ENCODE assay signal across 9 cellular contexts in genomic region chr2:48346124-48346536, GRCh38. TPM values are rescaled to one million over a fixed set of nuclear protein-coding genes. Genes with fewer than 3 reads are reported as not detected.
DNase-seq lines count a peak whose midpoint lies in the region; ATAC-seq and TF ChIP-seq lines count a peak whose summit lies in the region.
"Had no signal": no experiment of that assay in that cellular context is flagged by ENCODE, and none has a peak within 500 bp of the region (broad histone marks: within the 10 kb centered on the region; RNA-seq: fewer than 3 reads in every experiment).

No MANE protein-coding gene starts in this region.

- H3K9ac ChIP-seq in fibroblast of lung (ENCODE audit: insufficient read depth, low read length): no peak overlapping the region

- intact Hi-C loops in OCI-LY7 (cut with micrococcal nuclease; ENCODE audit: unreplicated experiment): no loop called here
- intact Hi-C loops in natural killer cell (cut with micrococcal nuclease): no loop called here

- TF ChIP-seq CTCF in AG09319 (IDR thresholded peaks at IDR 0.05; ENCODE audit: low read depth, low read length) (no peak), OCI-LY7 (conservative IDR thresholded peaks at IDR 0.05; ENCODE audit: low read length) (no peak), fibroblast of lung (conservative IDR thresholded peaks at IDR 0.05 in 1 of 2, IDR thresholded peaks at IDR 0.05 in 1 of 2; ENCODE audit: low read depth in 1 of 2, low read length in 2 of 2) (no peak), natural killer cell (IDR thresholded peaks at IDR 0.05) (no peak)

- CTCF ChIA-PET in OCI-LY7 (lab: Charles Lee; ENCODE audit: unreplicated experiment): no interaction called here

- peaks cover 15% of the 10 kb centered on the region for H3K36me3 Mint-ChIP-seq in natural killer cell

- peaks cover 2 to 8% of the 10 kb centered on the region in 2 donors for H3K9me3 Mint-ChIP-seq in natural killer cell

- H3K36me3 ChIP-seq in OCI-LY7 (ENCODE audit: insufficient read depth, low read length) (peaks cover 63% of the 10 kb centered on the region), fibroblast of lung (ENCODE audit: control insufficient read depth, insufficient read depth, low read length) (no peaks in the 10 kb centered on the region)

- H3K27me3 Mint-ChIP-seq in natural killer cell (ENCODE audit: low read depth in 2 of 2): no peaks in the 10 kb centered on the region

- POLR2A ChIA-PET in OCI-LY7 (lab: Charles Lee): interaction anchor here (1.1 kb wide), 1 partner anchor 13 kb away, joined by 3 read pairs; no protein-coding TSS in a partner anchor

- H4K20me1 ChIP-seq in OCI-LY7 (ENCODE audit: insufficient read depth, low read length) (no peaks in the 10 kb centered on the region), fibroblast of lung (ENCODE audit: control insufficient read depth, extremely low read depth, insufficient read depth, low read length) (no peaks in the 10 kb centered on the region)

- H3K27me3 ChIP-seq in fibroblast of lung (ENCODE audit: control insufficient read depth, insufficient read depth, low read length): no peaks in the 10 kb centered on the region

- peak overlapping the region; percentile 80 to 84 for H3K27ac Mint-ChIP-seq in natural killer cell

- H3K4me1 Mint-ChIP-seq in natural killer cell: peaks cover 64 to 67% of the 10 kb centered on the region in 2 donors

- no peak for ATAC-seq in natural killer cell
- ATAC-seq in stimulated activated naive CD8-positive, alpha-beta T cell treated with anti-CD3 and anti-CD28 coated beads, Interleukin-15, Interleukin-2, amounts not matched to agents 100 U/mL and 50 U/mL, for 24 hours: no peak

- no peak overlapping the region for H3K4me2 ChIP-seq in OCI-LY7 (ENCODE audit: low read length)
- peak overlapping the region; percentile 44 for H3K4me2 ChIP-seq in fibroblast of lung (ENCODE audit: extremely low read depth, insufficient read depth, low read length)

- H3K9me2 ChIP-seq in OCI-LY7 (ENCODE audit: insufficient read depth, low read length): no peaks in the 10 kb centered on the region

- peaks cover 97% of the 10 kb centered on the region for H3K79me2 ChIP-seq in OCI-LY7 (ENCODE audit: insufficient read depth, low read depth, low read length)
- H3K79me2 ChIP-seq in fibroblast of lung (ENCODE audit: control insufficient read depth, insufficient read depth, low read length): peaks cover 75% of the 10 kb centered on the region

- H3K27ac ChIP-seq in OCI-LY7 (ENCODE audit: low read depth, low read length, poor library complexity, severe bottlenecking): no peak overlapping the region
- H3K27ac ChIP-seq in fibroblast of lung (ENCODE audit: insufficient read depth, low read length): peak overlapping the region; percentile 56

- no peaks in the 10 kb centered on the region for H3K4me1 ChIP-seq in OCI-LY7 (ENCODE audit: insufficient read depth, low read length, poor library complexity, severe bottlenecking)
- H3K4me1 ChIP-seq in fibroblast of lung (ENCODE audit: control insufficient read depth, extremely low read depth, insufficient read depth, low read length): peaks cover 10% of the 10 kb centered on the region

- BruUV-seq in OCI-LY7 (replicated peaks; lab: Mats Ljungman, UMichigan): TSS peak; percentile 25

- H3K9me3 ChIP-seq in OCI-LY7 (ENCODE audit: low read length) (peaks cover 44% of the 10 kb centered on the region), fibroblast of lung (ENCODE audit: control insufficient read depth, insufficient read depth, low read depth, low read length) (no peaks in the 10 kb centered on the region)

- H3K4me3 ChIP-seq in OCI-LY7 (ENCODE audit: low read depth, low read length, poor library complexity, severe bottlenecking) (no peak overlapping the region), fibroblast of lung (replicated peaks in 1 of 4; ENCODE audit: control extremely low read depth in 1 of 4, insufficient read depth in 1 of 4, low read depth in 3 of 4, low read length in 4 of 4) (no peak overlapping the region)

- peak; percentile 79 for DNase-seq in AG09319 (ENCODE audit: extremely low read depth, low read depth)
- no peak for DNase-seq in OCI-LY7 (ENCODE audit: low spot score)
- peak; percentile 88 to 92 for DNase-seq in fibroblast of lung (ENCODE audit: low read depth in 2 of 2)
- DNase-seq in natural killer cell: no peak
- no peak for DNase-seq in stimulated activated CD4-positive, alpha-beta T cell treated with anti-CD3 and anti-CD28 coated beads, Interleukin-4, amount 100 ng/mL, for 1 hour
- DNase-seq in activated CD4-positive, CD25-positive, alpha-beta regulatory T cell treated with anti-CD3 and anti-CD28 coated beads, Interleukin-2, amount 50 U/mL, for 72 hours: no peak
- no peak for DNase-seq in stimulated activated naive CD8-positive, alpha-beta T cell treated with anti-CD3 and anti-CD28 coated beads, Interleukin-15, Interleukin-2, amounts not matched to agents 100 U/mL and 50 U/mL, for 24 hours
- DNase-seq in NCI-H526 treated with DMSO at 0.1 percent for 48 hours (lab: John Stamatoyannopoulos, UW): no peak
- DNase-seq: retina had no signal

- H2AFZ ChIP-seq in OCI-LY7 (ENCODE audit: low read length) (no peak overlapping the region), fibroblast of lung (ENCODE audit: low read length) (no peak overlapping the region)

- no peak overlapping the region for H3K4me3 Mint-ChIP-seq in natural killer cell

RNA-seq across cellular contexts. Expression of gene FOXN2, which starts 31.6 kb away (rescaled TPM):
- total RNA-seq in OCI-LY7 (2014; rRNA removed; shearing (Covaris generic)): 24.6 and 29.9 TPM in 2 replicates
- total RNA-seq in OCI-LY7 (2022): 26.4 and 28.4 TPM in 2 replicates
- 25.4 and 34.3 TPM in 2 replicates for total RNA-seq in fibroblast of lung
- polyA plus RNA-seq in fibroblast of lung: 14.5 and 15.9 TPM in 2 replicates
- polyA plus RNA-seq in fibroblast of lung (2012): 7.3 and 8.4 TPM in 2 replicates
- polyA minus RNA-seq in fibroblast of lung (ENCODE audit: low replicate concordance): 8.9 and 11.2 TPM in 2 replicates
- 10 to 100 TPM; 58.6 to 71.6 (median 65.9) TPM for total RNA-seq in natural killer cell

Comparison
In these comparisons a context has a peak if more than half of its experiments do, and no peak if none do; other contexts are left out.
1. DNase-seq: peak in AG09319 (single experiment) and fibroblast of lung (2 of 2); none in OCI-LY7 (single experiment), natural killer cell (single experiment), stimulated activated CD4-positive, alpha-beta T cell treated with anti-CD3 and anti-CD28 coated beads, Interleukin-4, amount 100 ng/mL, for 1 hour (single experiment), activated CD4-positive, CD25-positive, alpha-beta regulatory T cell treated with anti-CD3 and anti-CD28 coated beads, Interleukin-2, amount 50 U/mL, for 72 hours (single experiment), stimulated activated naive CD8-positive, alpha-beta T cell treated with anti-CD3 and anti-CD28 coated beads, Interleukin-15, Interleukin-2, amounts not matched to agents 100 U/mL and 50 U/mL, for 24 hours (single experiment) and NCI-H526 treated with DMSO at 0.1 percent for 48 hours (single experiment).